Comparison of ENCODE assay signal across 8 cellular contexts in the genomic region with DNA sequence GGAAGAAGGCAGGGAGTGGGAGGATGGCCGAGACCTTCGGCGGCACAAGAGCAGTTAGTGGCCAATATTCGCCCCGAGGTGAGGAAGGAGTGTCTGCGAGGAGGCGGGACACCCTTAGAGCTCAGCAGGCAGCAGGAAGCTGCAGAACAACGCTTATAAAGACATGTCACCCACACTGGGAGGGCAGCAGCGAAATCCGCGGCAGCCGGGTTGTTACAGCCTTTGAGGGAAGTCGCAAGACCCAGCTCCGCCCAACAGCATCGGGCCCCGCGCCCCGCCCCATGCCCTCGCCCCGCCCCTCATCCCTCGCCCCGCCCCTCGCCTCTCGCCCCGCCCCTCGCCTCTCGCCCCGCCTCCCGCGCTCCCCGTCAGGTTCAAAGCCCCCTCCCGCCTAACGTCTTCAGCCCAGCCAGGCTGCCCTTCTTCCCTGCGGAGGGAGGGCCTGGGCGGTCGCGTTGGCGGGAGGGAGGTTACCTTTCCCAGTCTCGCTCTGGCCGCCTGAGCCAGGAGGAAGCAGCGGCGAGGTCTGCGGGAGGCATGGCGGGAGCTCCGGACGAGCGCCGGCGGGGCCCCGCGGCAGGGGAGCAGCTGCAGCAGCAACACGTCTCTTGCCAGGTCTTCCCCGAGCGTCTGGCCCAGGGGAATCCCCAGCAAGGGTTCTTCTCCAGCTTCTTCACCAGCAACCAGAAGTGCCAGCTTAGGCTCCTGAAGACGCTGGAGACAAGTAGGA. TPM values are rescaled to one million over a fixed set of nuclear protein-coding genes. Genes with fewer than 3 reads are reported as not detected.
DNase-seq lines count a peak whose midpoint lies in the region; ATAC-seq and TF ChIP-seq lines count a peak whose summit lies in the region.

A gene with protein sequence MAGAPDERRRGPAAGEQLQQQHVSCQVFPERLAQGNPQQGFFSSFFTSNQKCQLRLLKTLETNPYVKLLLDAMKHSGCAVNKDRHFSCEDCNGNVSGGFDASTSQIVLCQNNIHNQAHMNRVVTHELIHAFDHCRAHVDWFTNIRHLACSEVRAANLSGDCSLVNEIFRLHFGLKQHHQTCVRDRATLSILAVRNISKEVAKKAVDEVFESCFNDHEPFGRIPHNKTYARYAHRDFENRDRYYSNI (plus strand): TSS at position 403 of the 730 bp plus-strand sequence. CDS start 135 bp downstream, at position 538.

- DNase-seq in NCI-H526 (lab: John Stamatoyannopoulos, UW) (peak; percentile 93 to 96), colonic mucosa (peak; percentile 94), left kidney (ENCODE audit: low read depth, low spot score) (peak; percentile 98)
- peak; percentile 90 for DNase-seq in activated CD4-positive, alpha-beta T cell treated with anti-CD3 and anti-CD28 coated beads for 48 hours
- peak; percentile 88 for DNase-seq in stimulated activated CD4-positive, alpha-beta T cell treated with anti-CD3 and anti-CD28 coated beads, Interleukin-1b, Interleukin-23, amount 100 ng/mL, for 48 hours

- H3K27ac ChIP-seq in BLaER1 (peak within 1 kb of the TSS; percentile 83), colonic mucosa (peak within 1 kb of the TSS; percentile 87)

- H3K9ac ChIP-seq in BLaER1 (peak within 1 kb of the TSS; percentile 82), colonic mucosa (ENCODE audit: low read depth in 2 of 2, low read length in 2 of 2) (peak within 1 kb of the TSS; percentile 76 to 99)

- H3K9me3 ChIP-seq in BLaER1, result no peaks in the 10 kb centered on the region
- H3K9me3 ChIP-seq in colonic mucosa, result no peaks in the 10 kb centered on the region

- H3K27me3 ChIP-seq in BLaER1 (no peaks in the 10 kb centered on the region), colonic mucosa (no peaks in the 10 kb centered on the region)

- ATAC-seq in GM19328 (IDR thresholded peaks at IDR 0.05; ENCODE audit: unreplicated experiment) (peak; percentile 78), HG03469 (IDR thresholded peaks at IDR 0.05; ENCODE audit: unreplicated experiment) (peak; percentile 80)

- H4K20me1 ChIP-seq in BLaER1, result no peaks in the 10 kb centered on the region

- peaks cover 4% of the 10 kb centered on the region; the same call in 1 of the 2 replicates for H3K36me3 ChIP-seq in BLaER1
- no peaks in the 10 kb centered on the region for H3K36me3 ChIP-seq in colonic mucosa

- peak within 1 kb of the TSS; percentile 88 for H3K4me2 ChIP-seq in BLaER1

- intact Hi-C loops in colonic mucosa (cut with DNase I), result no loop called here

- no peak for TF ChIP-seq CTCF in colonic mucosa (IDR thresholded peaks at IDR 0.05)

- peaks cover 38% of the 10 kb centered on the region for H3K4me1 ChIP-seq in BLaER1
- peaks cover 4% of the 10 kb centered on the region for H3K4me1 ChIP-seq in colonic mucosa

- H3K4me3 ChIP-seq in BLaER1 (peak within 1 kb of the TSS; percentile 75), colonic mucosa (peak within 1 kb of the TSS; percentile 51)

RNA-seq across cellular contexts. Expression of the gene that starts here (rescaled TPM):
- total RNA-seq in colonic mucosa, result 10 to 100 TPM; 13.1 to 14.9 TPM

Comparison
In these comparisons a context has a peak if more than half of its experiments do, and no peak if none do; other contexts are left out.
1. Peak in every context shown above with its lines: DNase-seq, ATAC-seq, H3K4me3 ChIP-seq and H3K27ac ChIP-seq.